Comparison of ENCODE assay signal across 8 cellular contexts in the genomic region with DNA sequence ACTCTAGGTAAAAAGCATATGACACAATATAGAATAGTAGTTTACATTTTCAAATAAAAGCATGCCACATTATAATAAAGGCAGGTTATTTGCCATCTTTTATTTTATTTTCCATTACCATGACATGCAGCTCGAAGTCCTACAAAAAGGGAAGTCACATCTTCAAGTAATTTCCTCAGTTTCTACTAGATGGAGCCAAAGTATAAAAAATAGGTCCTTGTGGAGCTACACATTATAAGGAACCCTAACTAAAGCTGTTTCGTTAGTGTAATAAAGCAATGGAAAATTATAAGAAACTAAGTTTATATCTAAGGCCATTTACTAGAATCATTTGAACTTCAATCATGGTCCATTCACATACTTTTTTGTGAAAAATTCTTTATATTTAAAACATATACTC.
DNase-seq lines count a peak whose midpoint lies in the region; ATAC-seq and TF ChIP-seq lines count a peak whose summit lies in the region.

No MANE protein-coding gene starts in this region.

- ATAC-seq in left colon = no peak

- H3K36me3 Mint-ChIP-seq in CD14-positive monocyte = no peaks in the 10 kb centered on the region

- H3K4me1 Mint-ChIP-seq in CD14-positive monocyte = no peaks in the 10 kb centered on the region

- peak; percentile 49 for TF ChIP-seq CTCF in CD14-positive monocyte (IDR thresholded peaks at IDR 0.05)

- H3K27ac Mint-ChIP-seq in CD14-positive monocyte = no peak overlapping the region

- intact Hi-C loops in CD14-positive monocyte (cut with micrococcal nuclease) = loop anchor here in 1 of 2 donors (10.0 kb wide), 1 partner anchor 1822 kb away; no protein-coding TSS in a partner anchor
- intact Hi-C loops in left colon (cut with DNase I, micrococcal nuclease) = loop anchor here in 1 of 2 donors (10.0 kb wide), 1 partner anchor 1822 kb away; no protein-coding TSS in a partner anchor

- no peak for DNase-seq in CD14-positive monocyte (ENCODE audit: low spot score)
- DNase-seq in LoVo (ENCODE audit: low spot score) = peak; percentile 11
- DNase-seq in RPMI8226 = peak; percentile 15
- peak; percentile 17 for DNase-seq in globus pallidus (ENCODE audit: low spot score)
- no peak for DNase-seq in activated CD4-positive, alpha-beta T cell treated with anti-CD3 and anti-CD28 coated beads, Interleukin-2, amount 50 U/mL, for 48 hours
- DNase-seq in left colon = no peak
- no peak for DNase-seq in activated CD4-positive, alpha-beta T cell treated with anti-CD3 and anti-CD28 coated beads for 48 hours
- DNase-seq in effector CD8-positive, alpha-beta T cell (lab: John Stamatoyannopoulos, UW) = no peak

- no peaks in the 10 kb centered on the region for H3K9me3 Mint-ChIP-seq in CD14-positive monocyte

- H3K27me3 Mint-ChIP-seq in CD14-positive monocyte (ENCODE audit: low read depth in 3 of 3) = peaks cover 1 to 3% (median 2%) of the 10 kb centered on the region in 3 donors

- H3K4me3 Mint-ChIP-seq in CD14-positive monocyte = no peak overlapping the region

Comparison
In these comparisons a context has a peak if more than half of its experiments do, and no peak if none do; other contexts are left out.
1. DNase-seq: peak in LoVo (single experiment), RPMI8226 (single experiment) and globus pallidus (single experiment); none in CD14-positive monocyte (single experiment), activated CD4-positive, alpha-beta T cell treated with anti-CD3 and anti-CD28 coated beads, Interleukin-2, amount 50 U/mL, for 48 hours (0 of 2), left colon (0 of 2), activated CD4-positive, alpha-beta T cell treated with anti-CD3 and anti-CD28 coated beads for 48 hours (single experiment) and effector CD8-positive, alpha-beta T cell (single experiment).